Comparison of ENCODE assay signal across 31 cellular contexts in the genomic region with DNA sequence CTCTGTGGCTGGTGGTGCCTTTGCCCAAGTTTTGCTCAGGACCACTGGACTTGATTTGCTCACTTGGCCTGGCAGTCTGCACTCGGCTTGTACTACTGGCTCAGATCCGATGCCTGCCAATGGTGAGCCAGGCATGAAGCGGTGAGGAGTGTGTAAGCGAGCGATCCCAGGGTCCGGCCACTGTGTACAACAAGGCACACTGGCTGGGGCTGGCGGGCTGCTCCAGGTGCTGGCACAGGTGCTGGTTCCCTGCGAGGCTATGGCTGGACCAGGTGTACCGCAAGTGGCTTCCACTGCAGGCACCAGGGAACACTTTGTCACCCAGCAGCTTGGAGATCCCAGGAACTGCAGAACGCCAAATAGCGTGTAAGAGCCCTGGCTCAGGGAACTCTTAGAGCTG.
"Had no signal": no experiment of that assay in that cellular context is flagged by ENCODE, and none has a peak within 500 bp of the region (broad histone marks: within the 10 kb centered on the region; RNA-seq: fewer than 3 reads in every experiment).

No MANE protein-coding gene starts in this region.

- H3K9me3 Mint-ChIP-seq: activated T-helper 2 cell treated with anti-CD3 and anti-CD28 coated beads, Interferon-gamma antibody, Interleukin-2, Interleukin-4, amounts not matched to agents 10 μg/mL and 5 μg/mL and 100 μg/mL, durations not matched to agents 14 hours and 24 hours and 36 hours; T-helper 2 cell treated with Interferon-gamma antibody and Interleukin-4, amounts not matched to agents 5 μg/mL and 100 μg/mL, for 36 hours had no signal

- DNase-seq: activated B cell treated with CpG ODN at 0.5 μM for 24 hours; activated CD4-positive, alpha-beta memory T cell treated with anti-CD3 and anti-CD28 coated beads for 36 hours; activated CD4-positive, alpha-beta T cell treated with anti-CD3 and anti-CD28 coated beads for 4 hours; activated CD4-positive, alpha-beta T cell treated with anti-CD3 and anti-CD28 coated beads, Interleukin-2, amount 10 ng/mL, durations not matched to agents 24 days and 14 days; activated CD4-positive, alpha-beta T cell treated with anti-CD3 and anti-CD28 coated beads, Interleukin-2, amount 50 U/mL, for 1 hour; activated CD4-positive, alpha-beta T cell treated with anti-CD3 and anti-CD28 coated beads, Interleukin-2, amount 50 U/mL, for 4 hours; activated CD4-positive, CD25-positive, alpha-beta regulatory T cell treated with anti-CD3 and anti-CD28 coated beads, Interleukin-2, amount 50 U/mL, for 72 hours; activated CD8-positive, alpha-beta memory T cell treated with anti-CD3 and anti-CD28 coated beads, Interleukin-2, amount 50 U/mL, for 4 hours; activated CD8-positive, alpha-beta T cell treated with anti-CD3 and anti-CD28 coated beads for 36 hours; activated effector memory CD4-positive, alpha-beta T cell treated with Interleukin-2 at 50 U/mL for 16 hours; activated gamma-delta T cell; activated naive CD4-positive, alpha-beta T cell treated with anti-CD3 and anti-CD28 coated beads, Interleukin-2, amount 10 ng/mL, durations not matched to agents 7 days and 5 days; activated naive CD4-positive, alpha-beta T cell treated with Interleukin-2 at 50 U/mL for 16 hours; activated naive CD8-positive, alpha-beta T cell treated with anti-CD3 and anti-CD28 coated beads, Interleukin-2, amount 10 ng/mL, durations not matched to agents 7 days and 5 days; activated naive CD8-positive, alpha-beta T cell treated with anti-CD3 and anti-CD28 coated beads, Interleukin-2, amount 50 U/mL, for 24 hours; activated T-cell treated with anti-CD3 and anti-CD28 coated beads for 4 hours; activated T-cell treated with anti-CD3 and anti-CD28 coated beads, Interleukin-2, amount 50 U/mL, for 24 hours; activated T-cell treated with anti-CD3 and anti-CD28 coated beads, Interleukin-2, amount 50 U/mL, for 48 hours; amygdala; anterior cingulate cortex; central memory CD4-positive, alpha-beta T cell; T-cell; T-helper 2 cell; T-helper 9 cell had no signal

- H3K36me3 ChIP-seq: ascending aorta had no signal

- H3K27ac Mint-ChIP-seq: activated B cell treated with CpG ODN at 0.5 μM for 24 hours; activated CD4-positive, alpha-beta memory T cell treated with anti-CD3 and anti-CD28 coated beads for 36 hours; activated CD4-positive, alpha-beta T cell treated with anti-CD3 and anti-CD28 coated beads, Interleukin-2, amount 10 ng/mL, durations not matched to agents 24 days and 14 days; activated CD8-positive, alpha-beta T cell treated with anti-CD3 and anti-CD28 coated beads for 36 hours; activated naive CD4-positive, alpha-beta T cell treated with anti-CD3 and anti-CD28 coated beads, Interleukin-2, amount 10 ng/mL, durations not matched to agents 7 days and 5 days; activated naive CD4-positive, alpha-beta T cell treated with anti-CD3 and anti-CD28 coated beads, Interleukin-2, amount 50 U/mL, for 24 hours; activated naive CD8-positive, alpha-beta T cell; activated naive CD8-positive, alpha-beta T cell treated with anti-CD3 and anti-CD28 coated beads, Interleukin-2, amount 10 ng/mL, durations not matched to agents 7 days and 5 days; activated naive CD8-positive, alpha-beta T cell treated with anti-CD3 and anti-CD28 coated beads, Interleukin-2, amount 50 U/mL, for 24 hours; activated T-cell treated with anti-CD3 and anti-CD28 coated beads, Interleukin-2, amount 50 U/mL, for 24 hours; activated T-helper 2 cell treated with anti-CD3 and anti-CD28 coated beads, Interferon-gamma antibody, Interleukin-2, Interleukin-4, amounts not matched to agents 10 μg/mL and 5 μg/mL and 100 μg/mL, durations not matched to agents 14 hours and 24 hours and 36 hours; brain; T-cell; T-helper 2 cell treated with Interferon-gamma antibody and Interleukin-4, amounts not matched to agents 5 μg/mL and 100 μg/mL, for 36 hours had no signal

- ATAC-seq: activated CD8-positive, alpha-beta T cell treated with anti-CD3 and anti-CD28 coated beads for 36 hours; activated naive CD8-positive, alpha-beta T cell treated with anti-CD3 and anti-CD28 coated beads, Interleukin-2, amount 50 U/mL, for 24 hours had no signal

- H3K9me3 ChIP-seq: ascending aorta had no signal

- H3K4me3 Mint-ChIP-seq: activated B cell treated with CpG ODN at 0.5 μM for 24 hours; activated CD4-positive, alpha-beta memory T cell treated with anti-CD3 and anti-CD28 coated beads for 36 hours; activated CD4-positive, alpha-beta T cell treated with anti-CD3 and anti-CD28 coated beads, Interleukin-2, amount 10 ng/mL, durations not matched to agents 24 days and 14 days; activated CD8-positive, alpha-beta T cell treated with anti-CD3 and anti-CD28 coated beads for 36 hours; activated naive CD4-positive, alpha-beta T cell treated with anti-CD3 and anti-CD28 coated beads, Interleukin-2, amount 10 ng/mL, durations not matched to agents 7 days and 5 days; activated naive CD4-positive, alpha-beta T cell treated with anti-CD3 and anti-CD28 coated beads, Interleukin-2, amount 50 U/mL, for 24 hours; activated naive CD8-positive, alpha-beta T cell; activated naive CD8-positive, alpha-beta T cell treated with anti-CD3 and anti-CD28 coated beads, Interleukin-2, amount 10 ng/mL, durations not matched to agents 7 days and 5 days; activated naive CD8-positive, alpha-beta T cell treated with anti-CD3 and anti-CD28 coated beads, Interleukin-2, amount 50 U/mL, for 24 hours; activated T-cell treated with anti-CD3 and anti-CD28 coated beads, Interleukin-2, amount 50 U/mL, for 24 hours; brain; T-cell; T-helper 2 cell treated with Interferon-gamma antibody and Interleukin-4, amounts not matched to agents 5 μg/mL and 100 μg/mL, for 36 hours had no signal

- H3K27ac ChIP-seq: ascending aorta, VCaP had no signal

- H3K4me1 ChIP-seq: ascending aorta had no signal

- H3K27me3 ChIP-seq: ascending aorta had no signal

- H3K36me3 Mint-ChIP-seq: activated CD4-positive, alpha-beta memory T cell treated with anti-CD3 and anti-CD28 coated beads for 36 hours; activated naive CD4-positive, alpha-beta T cell treated with anti-CD3 and anti-CD28 coated beads, Interleukin-2, amount 10 ng/mL, durations not matched to agents 7 days and 5 days; activated naive CD4-positive, alpha-beta T cell treated with anti-CD3 and anti-CD28 coated beads, Interleukin-2, amount 50 U/mL, for 24 hours; activated naive CD8-positive, alpha-beta T cell; activated naive CD8-positive, alpha-beta T cell treated with anti-CD3 and anti-CD28 coated beads, Interleukin-2, amount 10 ng/mL, durations not matched to agents 7 days and 5 days; T-cell had no signal

- H3K27me3 Mint-ChIP-seq: activated B cell treated with CpG ODN at 0.5 μM for 24 hours; activated CD4-positive, alpha-beta memory T cell treated with anti-CD3 and anti-CD28 coated beads for 36 hours; activated CD4-positive, alpha-beta T cell treated with anti-CD3 and anti-CD28 coated beads, Interleukin-2, amount 10 ng/mL, durations not matched to agents 24 days and 14 days; activated CD8-positive, alpha-beta T cell treated with anti-CD3 and anti-CD28 coated beads for 36 hours; activated naive CD4-positive, alpha-beta T cell treated with anti-CD3 and anti-CD28 coated beads, Interleukin-2, amount 10 ng/mL, durations not matched to agents 7 days and 5 days; activated naive CD4-positive, alpha-beta T cell treated with anti-CD3 and anti-CD28 coated beads, Interleukin-2, amount 50 U/mL, for 24 hours; activated naive CD8-positive, alpha-beta T cell; activated naive CD8-positive, alpha-beta T cell treated with anti-CD3 and anti-CD28 coated beads, Interleukin-2, amount 10 ng/mL, durations not matched to agents 7 days and 5 days; activated naive CD8-positive, alpha-beta T cell treated with anti-CD3 and anti-CD28 coated beads, Interleukin-2, amount 50 U/mL, for 24 hours; activated T-cell treated with anti-CD3 and anti-CD28 coated beads, Interleukin-2, amount 50 U/mL, for 24 hours; T-cell had no signal

- H3K4me1 Mint-ChIP-seq: activated B cell treated with CpG ODN at 0.5 μM for 24 hours; activated CD4-positive, alpha-beta T cell treated with anti-CD3 and anti-CD28 coated beads, Interleukin-2, amount 10 ng/mL, durations not matched to agents 24 days and 14 days; activated naive CD4-positive, alpha-beta T cell treated with anti-CD3 and anti-CD28 coated beads, Interleukin-2, amount 10 ng/mL, durations not matched to agents 7 days and 5 days; activated naive CD4-positive, alpha-beta T cell treated with anti-CD3 and anti-CD28 coated beads, Interleukin-2, amount 50 U/mL, for 24 hours; activated naive CD8-positive, alpha-beta T cell treated with anti-CD3 and anti-CD28 coated beads, Interleukin-2, amount 10 ng/mL, durations not matched to agents 7 days and 5 days; activated naive CD8-positive, alpha-beta T cell treated with anti-CD3 and anti-CD28 coated beads, Interleukin-2, amount 50 U/mL, for 24 hours; brain; T-cell had no signal

- H3K4me3 ChIP-seq: ascending aorta had no signal
